ENCODE assay signal across 34 cellular contexts in genomic region chr18:6341303-6341702, GRCh38.
"Had no signal": no experiment of that assay in that cellular context is flagged by ENCODE, and none has a peak within 500 bp of the region (broad histone marks: within the 10 kb centered on the region; RNA-seq: fewer than 3 reads in every experiment).

No MANE protein-coding gene starts in this region.

- H3K36me3 ChIP-seq: MG63 had no signal

- H3K9me3 ChIP-seq: MG63 had no signal

- H3K27me3 ChIP-seq: MG63 had no signal

- DNase-seq: Karpas-422, Kasumi-1, MG63, MM.1S, MV-4-11, NCI-H1048, NCI-H1092, NCI-H1092 treated with DMSO at 0.1 percent for 48 hours, NCI-H1105, NCI-H1105 treated with DMSO at 0.1 percent for 48 hours, NCI-H1417, NCI-H1417 treated with DMSO at 0.1 percent for 48 hours, NCI-H1436, NCI-H1436 treated with DMSO at 0.1 percent for 48 hours, NCI-H146, NCI-H1694, NCI-H1694 treated with DMSO at 0.1 percent for 48 hours, NCI-H187, NCI-H187 treated with DMSO at 0.1 percent for 48 hours, NCI-H1930, NCI-H2029, NCI-H2029 treated with DMSO at 0.1 percent for 48 hours, NCI-H2081, NCI-H2081 treated with DMSO at 0.1 percent for 48 hours, NCI-H2107, NCI-H2171, NCI-H2171 treated with DMSO at 0.1 percent for 48 hours, NCI-H2227 treated with DMSO at 0.1 percent for 48 hours, NCI-H226, NCI-H345, NCI-H446, NCI-H446 treated with DMSO at 0.1 percent for 48 hours, NCI-H510A, NCI-H510A treated with DMSO at 0.1 percent for 48 hours had no signal

- H3K4me3 ChIP-seq: MG63 had no signal
